In the genomic region with DNA sequence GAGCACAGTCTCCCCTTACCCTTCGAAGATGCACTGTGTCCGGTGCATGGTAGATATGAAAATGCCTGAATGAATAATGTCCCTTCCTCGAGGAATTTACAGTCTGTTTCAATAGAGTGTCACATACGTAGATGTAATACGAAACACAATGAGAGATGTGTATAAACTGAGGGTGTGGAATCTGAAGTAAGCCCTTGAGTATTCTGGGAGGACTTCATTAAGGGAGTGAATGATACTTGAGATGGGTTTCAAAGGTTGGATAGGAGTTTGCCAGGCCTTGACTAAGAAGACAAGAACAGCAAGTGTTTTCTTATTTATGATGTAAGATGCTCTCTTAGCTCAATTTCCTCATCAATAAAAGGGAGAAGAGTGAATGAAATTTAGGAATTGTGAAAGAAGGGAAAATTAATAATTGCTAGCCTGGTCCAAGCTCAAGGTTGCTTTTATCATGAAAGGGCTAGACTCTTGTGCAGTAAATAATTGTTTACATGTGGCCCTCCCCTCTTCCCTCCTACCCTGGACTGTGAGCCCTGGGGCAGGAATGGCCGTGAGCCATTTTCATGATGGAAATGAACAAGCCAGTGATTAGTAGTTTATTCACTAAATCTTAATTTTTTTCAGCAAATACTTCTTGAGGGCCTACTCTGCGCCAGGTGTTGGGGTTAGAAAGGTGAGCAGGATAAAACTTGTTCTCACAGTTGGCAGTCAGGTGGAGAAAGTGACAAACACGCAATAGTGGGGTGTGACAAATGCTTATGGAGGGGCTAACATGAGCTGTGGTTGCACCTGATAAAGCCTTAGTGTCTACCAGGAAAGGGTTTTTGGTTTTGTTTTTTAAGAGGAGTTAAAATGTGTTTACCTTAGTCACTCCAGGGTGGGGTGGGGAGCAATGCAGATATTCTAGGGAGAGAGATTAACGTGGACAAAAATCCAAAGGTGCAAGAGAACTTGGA, we compare ENCODE assay signal across 8 cellular contexts. TPM values are rescaled to one million over a fixed set of nuclear protein-coding genes. Genes with fewer than 3 reads are reported as not detected.
DNase-seq lines count a peak whose midpoint lies in the region; TF ChIP-seq lines count a peak whose summit lies in the region.
"Had no signal": no experiment of that assay in that cellular context is flagged by ENCODE, and none has a peak within 500 bp of the region (broad histone marks: within the 10 kb centered on the region; RNA-seq: fewer than 3 reads in every experiment).

No MANE protein-coding gene starts in this region.

- no peak overlapping the region for H2AK5ac ChIP-seq in trophoblast cell (ENCODE audit: low read length)

- H4K8ac ChIP-seq in trophoblast cell (ENCODE audit: low read depth, low read length) = no peak overlapping the region

- TF ChIP-seq POLR2A in breast epithelium (IDR thresholded peaks at IDR 0.05) = no peak

- H3K4me1 ChIP-seq in Karpas-422 (ENCODE audit: low read length) (peaks cover 21% of the 10 kb centered on the region), breast epithelium (peaks cover 0 to 12% of the 10 kb centered on the region in 2 donors), trophoblast cell (ENCODE audit: control insufficient read depth in 1 of 2, insufficient read depth in 2 of 2, low read length in 2 of 2) (peaks cover 11 to 16% of the 10 kb centered on the region in 2 experiments)

- TF ChIP-seq CTCF in breast epithelium (IDR thresholded peaks at IDR 0.05) = no peak

- peak overlapping the region; percentile 10 for H3K23ac ChIP-seq in trophoblast cell (ENCODE audit: low read length)

- intact Hi-C loops in breast epithelium (cut with DNase I; ENCODE audit: low total_unique reads) = no loop called here

- H3K79me1 ChIP-seq in trophoblast cell (ENCODE audit: low read length) = peaks cover 11% of the 10 kb centered on the region

- H3K4me2 ChIP-seq in Karpas-422 (ENCODE audit: low read depth, low read length, poor library complexity, severe bottlenecking) (peak overlapping the region; percentile 77), trophoblast cell (ENCODE audit: low read length) (peak overlapping the region; percentile 75)

- peak overlapping the region; percentile 90 for H3K4me3 ChIP-seq in Karpas-422 (ENCODE audit: low read length)
- peak overlapping the region in 2 of 3 donors; percentile 72 to 96 for H3K4me3 ChIP-seq in breast epithelium
- H3K4me3 ChIP-seq in trophoblast cell (ENCODE audit: low read depth, low read length) = no peak overlapping the region

- DNase-seq in Karpas-422 (no peak), breast epithelium (ENCODE audit: low spot score in 2 of 2) (no peak), trophoblast cell (no peak), NCI-H345 treated with DMSO at 0.1 percent for 48 hours (lab: John Stamatoyannopoulos, UW; ENCODE audit: unreplicated experiment) (no peak)
- DNase-seq in stimulated activated naive CD4-positive, alpha-beta T cell treated with Interleukin-2 at 50 U/mL for 16 hours (lab: John Stamatoyannopoulos, UW) = no peak
- no peak for DNase-seq in central memory CD4-positive, alpha-beta T cell

- no peaks in the 10 kb centered on the region for H3K9me3 ChIP-seq in Karpas-422 (ENCODE audit: low read length)
- H3K9me3 ChIP-seq in breast epithelium = no peaks in the 10 kb centered on the region
- no peaks in the 10 kb centered on the region for H3K9me3 ChIP-seq in trophoblast cell (ENCODE audit: insufficient read depth, low read depth, low read length)

- no peak overlapping the region for H2AFZ ChIP-seq in Karpas-422 (ENCODE audit: low read length)
- no peak overlapping the region for H2AFZ ChIP-seq in trophoblast cell (ENCODE audit: insufficient read depth, low read length, poor library complexity)

- no CpG with 5 or more reads among the region's 9 CpGs for WGBS in trophoblast cell (ENCODE audit: extremely low coverage, insufficient coverage, insufficient read length)

- H3K9me2 ChIP-seq in Karpas-422 (replicated peaks; ENCODE audit: insufficient read depth, low read length) = no peaks in the 10 kb centered on the region

- H3K18ac ChIP-seq in trophoblast cell (ENCODE audit: low read length) = no peak overlapping the region

- no peak overlapping the region for H4K12ac ChIP-seq in trophoblast cell (ENCODE audit: low read depth, low read length)

- H2BK5ac ChIP-seq in trophoblast cell (ENCODE audit: low read depth, low read length, poor library complexity) = no peak overlapping the region

- H3K27me3 ChIP-seq in Karpas-422 (ENCODE audit: low read length) = no peaks in the 10 kb centered on the region
- no peaks in the 10 kb centered on the region for H3K27me3 ChIP-seq in breast epithelium
- H3K27me3 ChIP-seq in trophoblast cell (ENCODE audit: insufficient read depth, low read length) = no peaks in the 10 kb centered on the region

- no peak overlapping the region for H4K91ac ChIP-seq in trophoblast cell (ENCODE audit: low read depth, low read length)

- no peak overlapping the region for H2BK120ac ChIP-seq in trophoblast cell (ENCODE audit: insufficient read depth, low read length, poor library complexity)

- no peak overlapping the region; the same call in 1 of the 2 replicates for H3K27ac ChIP-seq in Karpas-422 (ENCODE audit: low read length)
- H3K27ac ChIP-seq in breast epithelium = no peak overlapping the region
- H3K27ac ChIP-seq in trophoblast cell (ENCODE audit: low read depth, low read length) = no peak overlapping the region

- H2BK12ac ChIP-seq in trophoblast cell (ENCODE audit: low read length) = no peak overlapping the region

- H3K4ac ChIP-seq in trophoblast cell (ENCODE audit: low read depth, low read length) = peak overlapping the region; percentile 81

- H3K79me2 ChIP-seq in Karpas-422 (ENCODE audit: low read length) = peaks cover 61% of the 10 kb centered on the region
- peaks cover 26% of the 10 kb centered on the region for H3K79me2 ChIP-seq in trophoblast cell (ENCODE audit: control insufficient read depth, insufficient read depth, low read length, poor library complexity)

- peaks cover 5% of the 10 kb centered on the region; the same call in 1 of the 2 replicates for H4K20me1 ChIP-seq in Karpas-422 (ENCODE audit: insufficient read depth, low read depth, low read length)

- peaks cover 27% of the 10 kb centered on the region for H3K36me3 ChIP-seq in Karpas-422 (ENCODE audit: insufficient read depth, low read length)
- no peaks in the 10 kb centered on the region for H3K36me3 ChIP-seq in breast epithelium
- H3K36me3 ChIP-seq in trophoblast cell (ENCODE audit: control insufficient read depth in 1 of 2, insufficient read depth in 2 of 2, low read length in 2 of 2) = peaks cover 7 to 16% of the 10 kb centered on the region in 2 experiments

- H3K14ac ChIP-seq in trophoblast cell (ENCODE audit: low read length) = no peak overlapping the region

- H3K9ac ChIP-seq in Karpas-422 (ENCODE audit: low read length) (peak overlapping the region; percentile 95), trophoblast cell (ENCODE audit: low read length) (no peak overlapping the region)

RNA-seq across cellular contexts. Expression of a gene that starts 1.6 kb away (rescaled TPM):
- total RNA-seq in Karpas-422 (2014; rRNA removed; shearing (Covaris generic); ENCODE audit: low replicate concordance) = 75.4 and 105 TPM in 2 replicates
- total RNA-seq in breast epithelium = 10 to 100 TPM; 16.3 to 50.2 (median 22.3) TPM
- polyA plus RNA-seq in trophoblast cell (2013) = 75.9 and 76.3 TPM in 2 replicates

RNA-seq across cellular contexts. Expression of a gene that starts 14.1 kb away (rescaled TPM):
- not detected in 2 replicates for total RNA-seq in Karpas-422 (2014; rRNA removed; shearing (Covaris generic); ENCODE audit: low replicate concordance)
- under 1 TPM in 1 of 3 donors, not detected in 2; 0.33 TPM for total RNA-seq in breast epithelium
- polyA plus RNA-seq in trophoblast cell (2013) = 0.01 and 0.05 TPM in 2 replicates
- total RNA-seq: H4, RPMI7951 had no signal

RNA-seq across cellular contexts. Expression of a gene that starts 14.2 kb away (rescaled TPM):
- total RNA-seq in Karpas-422 (2014; rRNA removed; shearing (Covaris generic); ENCODE audit: low replicate concordance) = 118 and 320 TPM in 2 replicates
- total RNA-seq in breast epithelium = 10 to 100 TPM; 49.3 to 61.9 (median 60.0) TPM
- polyA plus RNA-seq in trophoblast cell (2013) = 151 and 161 TPM in 2 replicates

RNA-seq across cellular contexts. Expression of a gene that starts 19.9 kb away (rescaled TPM):
- total RNA-seq in Karpas-422 (2014; rRNA removed; shearing (Covaris generic); ENCODE audit: low replicate concordance) = 0.87 and 3.5 TPM in 2 replicates
- 1 to 10 TPM; 2.9 to 3.9 (median 3.5) TPM for total RNA-seq in breast epithelium
- 3.9 and 4.1 TPM in 2 replicates for polyA plus RNA-seq in trophoblast cell (2013)

RNA-seq across cellular contexts. Expression of a gene that starts 23.8 kb away (rescaled TPM):
- 25.4 and 69.2 TPM in 2 replicates for total RNA-seq in Karpas-422 (2014; rRNA removed; shearing (Covaris generic); ENCODE audit: low replicate concordance)
- 10 to 100 TPM; 26.6 to 40.5 (median 29.8) TPM for total RNA-seq in breast epithelium
- polyA plus RNA-seq in trophoblast cell (2013) = 33.5 and 34.4 TPM in 2 replicates
